Comparison of ENCODE assay signal across 1 cellular context in genomic region chr20:34676642-34677373, GRCh38.
TF ChIP-seq lines count a peak whose summit lies in the region.

Gene PIGU, minus strand, starts transcription at chr20:34677092. Its CDS starts 7 bp downstream, at chr20:34677085.

TF ChIP-seq in HepG2, 621 proteins besides CTCF, POLR2A, EP300 and RAD21 (continued from another document and continues in another):
- peak; percentile 87 for TF ChIP-seq MXD1 (CRISPR knock-in tag; IDR thresholded peaks at IDR 0.05)
- TF ChIP-seq SRY (CRISPR knock-in tag; IDR thresholded peaks at IDR 0.05), result peak; percentile 97
- peak; percentile 99 for TF ChIP-seq HBP1 (CRISPR knock-in tag; IDR thresholded peaks at IDR 0.05; ENCODE audit: low read depth)
- no peak for TF ChIP-seq ZNF597 (CRISPR knock-in tag; IDR thresholded peaks at IDR 0.05)
- TF ChIP-seq ZBTB43 (CRISPR knock-in tag; conservative IDR thresholded peaks at IDR 0.05), result 0 out of 2 replicates have a peak, but pooled peaks have one; percentile 54
- peak; percentile 91 for TF ChIP-seq RXRA (CRISPR knock-in tag; IDR thresholded peaks at IDR 0.05)
- TF ChIP-seq TFDP2 (CRISPR knock-in tag; IDR thresholded peaks at IDR 0.05), result peak; percentile 97
- peak; percentile 5; the same call in 1 of the 2 replicates for TF ChIP-seq HNF1A (IDR thresholded peaks at IDR 0.05; ENCODE audit: low read depth)
- TF ChIP-seq HNF1A (CRISPR knock-in tag; IDR thresholded peaks at IDR 0.05; ENCODE audit: borderline replicate concordance), result peak; percentile 49; the same call in 1 of the 2 replicates
- peak; percentile 99 for TF ChIP-seq ZNF792 (CRISPR knock-in tag; IDR thresholded peaks at IDR 0.05)
- peak; percentile 82 for TF ChIP-seq ELF1 (CRISPR knock-in tag; IDR thresholded peaks at IDR 0.05)
- no peak for TF ChIP-seq CCAR2 (optimal IDR thresholded peaks at IDR 0.05; ENCODE audit: low read depth, low read length)
- TF ChIP-seq ETS1 (CRISPR knock-in tag; IDR thresholded peaks at IDR 0.05), result no peak
- peak; percentile 59; the same call in 1 of the 2 replicates for TF ChIP-seq ATF3 (CRISPR knock-in tag; IDR thresholded peaks at IDR 0.05)
- TF ChIP-seq ZKSCAN8 (CRISPR knock-in tag; IDR thresholded peaks at IDR 0.05; ENCODE audit: borderline replicate concordance), result peak; percentile 88; the same call in 1 of the 2 replicates
- TF ChIP-seq ZFY (CRISPR knock-in tag; IDR thresholded peaks at IDR 0.05), result peak; percentile 99
- 0 out of 2 replicates have a peak, but pooled peaks have one; percentile 26 for TF ChIP-seq ZNF34 (CRISPR knock-in tag; IDR thresholded peaks at IDR 0.05; ENCODE audit: borderline replicate concordance)
- TF ChIP-seq ZNF761 (CRISPR knock-in tag; conservative IDR thresholded peaks at IDR 0.05), result peak; percentile 53; the same call in 1 of the 2 replicates
- no peak for TF ChIP-seq MIER2 (CRISPR knock-in tag; IDR thresholded peaks at IDR 0.05)
- TF ChIP-seq SP2 (CRISPR knock-in tag; IDR thresholded peaks at IDR 0.05), result peak; percentile 69; the same call in 1 of the 2 replicates
- no peak for TF ChIP-seq GZF1 (CRISPR knock-in tag; IDR thresholded peaks at IDR 0.05)
- TF ChIP-seq PCBP2 (optimal IDR thresholded peaks at IDR 0.05; ENCODE audit: low read depth, low read length, poor library complexity, severe bottlenecking), result no peak
- TF ChIP-seq ZNF672 (CRISPR knock-in tag; IDR thresholded peaks at IDR 0.05), result no peak
- TF ChIP-seq ZNF136 (CRISPR knock-in tag; IDR thresholded peaks at IDR 0.05; ENCODE audit: low read depth), result no peak
- no peak for TF ChIP-seq RFX3 (CRISPR knock-in tag; IDR thresholded peaks at IDR 0.05)
- peak; percentile 66 for TF ChIP-seq PAXIP1 (CRISPR knock-in tag; conservative IDR thresholded peaks at IDR 0.05)
- peak; percentile 93 for TF ChIP-seq KMT2B (CRISPR knock-in tag; IDR thresholded peaks at IDR 0.05)
- TF ChIP-seq ZNF207 (IDR thresholded peaks at IDR 0.05; ENCODE audit: borderline replicate concordance), result no peak
- peak; percentile 24; the same call in 1 of the 2 replicates for TF ChIP-seq TBX3 (IDR thresholded peaks at IDR 0.05; ENCODE audit: borderline replicate concordance)
- TF ChIP-seq MBNL3 (CRISPR knock-in tag; conservative IDR thresholded peaks at IDR 0.05), result no peak
- TF ChIP-seq ARHGAP35 (CRISPR knock-in tag; IDR thresholded peaks at IDR 0.05; ENCODE audit: borderline replicate concordance), result peak; percentile 98; the same call in 1 of the 2 replicates
- no peak; the same call in 1 of the 2 replicates for TF ChIP-seq JUND (CRISPR knock-in tag; IDR thresholded peaks at IDR 0.05)
- TF ChIP-seq FOXA3 (CRISPR knock-in tag; IDR thresholded peaks at IDR 0.05), result peak; percentile 73
- peak; percentile 86; the same call in 1 of the 2 replicates for TF ChIP-seq TFAP4 (IDR thresholded peaks at IDR 0.05; ENCODE audit: borderline replicate concordance, low read depth)
- TF ChIP-seq ZNF260 (CRISPR knock-in tag; IDR thresholded peaks at IDR 0.05; ENCODE audit: borderline replicate concordance, low read depth), result no peak
- TF ChIP-seq ZNF18 (CRISPR knock-in tag; IDR thresholded peaks at IDR 0.05; ENCODE audit: insufficient replicate concordance), result peak; percentile 68
- no peak for TF ChIP-seq CBX2 (IDR thresholded peaks at IDR 0.05; ENCODE audit: low read depth, low read length)
- no peak for TF ChIP-seq CBX2 (CRISPR knock-in tag; IDR thresholded peaks at IDR 0.05; ENCODE audit: low read depth)
- TF ChIP-seq ZNF432 (CRISPR knock-in tag; IDR thresholded peaks at IDR 0.05; ENCODE audit: borderline replicate concordance), result no peak
- TF ChIP-seq TMF1 (CRISPR knock-in tag; IDR thresholded peaks at IDR 0.05; ENCODE audit: low read depth), result no peak
- peak; percentile 96 for TF ChIP-seq MTF2 (CRISPR knock-in tag; IDR thresholded peaks at IDR 0.05; ENCODE audit: borderline replicate concordance)
- no peak for TF ChIP-seq ZNF737 (CRISPR knock-in tag; IDR thresholded peaks at IDR 0.05; ENCODE audit: borderline replicate concordance)
- TF ChIP-seq ZNF24 (IDR thresholded peaks at IDR 0.05), result 0 out of 2 replicates have a peak, but pooled peaks have one; percentile 6
- peak; percentile 96 for TF ChIP-seq MXD4 (CRISPR knock-in tag; IDR thresholded peaks at IDR 0.05)
- no peak for TF ChIP-seq ATM (IDR thresholded peaks at IDR 0.05; ENCODE audit: borderline replicate concordance)
- TF ChIP-seq PLRG1 (conservative IDR thresholded peaks at IDR 0.05), result no peak
- TF ChIP-seq TEAD2 (CRISPR knock-in tag; IDR thresholded peaks at IDR 0.05), result 0 out of 2 replicates have a peak, but pooled peaks have one; percentile 60
- TF ChIP-seq RBM39 (IDR thresholded peaks at IDR 0.05; ENCODE audit: low read depth, low read length, poor library complexity, severe bottlenecking), result peak; percentile 63
- TF ChIP-seq ZNF768 (CRISPR knock-in tag; IDR thresholded peaks at IDR 0.05), result peak; percentile 80
